Comparison of ENCODE assay signal across 7 cellular contexts in the genomic region with DNA sequence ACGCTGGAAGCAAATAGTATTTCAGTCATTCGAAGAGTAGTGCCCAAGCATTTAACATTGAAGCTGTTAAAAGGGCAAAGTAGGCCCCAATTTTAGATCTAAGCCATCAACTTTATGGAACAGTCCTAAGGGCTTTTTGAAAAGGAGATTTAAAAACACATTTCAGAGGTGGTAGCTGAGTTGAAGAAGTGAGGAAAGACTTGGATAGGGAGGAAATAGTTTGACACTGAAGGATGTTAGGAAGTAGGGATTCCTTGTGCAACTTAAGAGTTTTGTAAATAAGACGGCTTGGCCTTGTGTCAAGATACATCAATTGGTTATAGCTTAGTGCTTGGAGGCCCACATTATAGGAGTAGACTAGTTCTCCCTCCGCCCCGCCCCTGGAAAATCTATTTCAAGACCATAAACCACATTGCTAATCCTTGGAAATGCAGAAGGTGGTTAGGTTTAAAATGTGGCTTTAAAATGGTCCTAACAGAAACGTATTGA. TPM values are rescaled to one million over a fixed set of nuclear protein-coding genes. Genes with fewer than 3 reads are reported as not detected.
DNase-seq lines count a peak whose midpoint lies in the region; ATAC-seq and TF ChIP-seq lines count a peak whose summit lies in the region.

No MANE protein-coding gene starts in this region.

- peak overlapping the region; percentile 79 for H3K27ac ChIP-seq in rectal smooth muscle tissue (ENCODE audit: low read depth, low read length)

- peak overlapping the region; percentile 40 for H3K9ac ChIP-seq in rectal smooth muscle tissue (ENCODE audit: low read length)

- TF ChIP-seq CTCF in WI38 (IDR thresholded peaks at IDR 0.05; ENCODE audit: low read depth, low read length) = no peak
- no peak for TF ChIP-seq CTCF in fibroblast of villous mesenchyme (IDR thresholded peaks at IDR 0.05; ENCODE audit: insufficient read depth, low read depth, low read length)

- no peak for ATAC-seq in HG03159 (IDR thresholded peaks at IDR 0.05; ENCODE audit: unreplicated experiment)

- peaks cover 14% of the 10 kb centered on the region for H3K4me1 ChIP-seq in rectal smooth muscle tissue (ENCODE audit: control insufficient read depth, insufficient read depth, low read length)

- H3K27me3 ChIP-seq in rectal smooth muscle tissue (ENCODE audit: control insufficient read depth, insufficient read depth, low read length) = no peaks in the 10 kb centered on the region

- peaks cover 17% of the 10 kb centered on the region for H3K36me3 ChIP-seq in rectal smooth muscle tissue (ENCODE audit: control insufficient read depth, insufficient read depth, low read length)

- peak overlapping the region; percentile 55 for H3K4me3 ChIP-seq in WI38 (ENCODE audit: low read depth, low read length)
- H3K4me3 ChIP-seq in fibroblast of villous mesenchyme (ENCODE audit: low read depth, low read length) = peak overlapping the region; percentile 60
- peak overlapping the region; percentile 68 for H3K4me3 ChIP-seq in rectal smooth muscle tissue (ENCODE audit: low read length)

- DNase-seq in ELR (ENCODE audit: low read depth) (peak; percentile 64), Kasumi-1 (lab: John Stamatoyannopoulos, UW) (peak; percentile 48 to 60), fibroblast of villous mesenchyme (ENCODE audit: low read depth) (peak; percentile 81), mesenteric fat pad (ENCODE audit: low spot score) (no peak)

RNA-seq across cellular contexts. Expression of a gene that starts 0.8 kb away (rescaled TPM):
- total RNA-seq in fibroblast of villous mesenchyme = 1,457 and 1,471 TPM in 2 replicates
- total RNA-seq in mesenteric fat pad = 737 TPM

RNA-seq across cellular contexts. Expression of a gene that starts 21.4 kb away (rescaled TPM):
- total RNA-seq in fibroblast of villous mesenchyme = 47.9 and 71.2 TPM in 2 replicates
- total RNA-seq in mesenteric fat pad = 46.1 TPM

RNA-seq across cellular contexts. Expression of a gene that starts 37.4 kb away (rescaled TPM):
- total RNA-seq in fibroblast of villous mesenchyme (not detected in 2 replicates), mesenteric fat pad (1.5 TPM)

RNA-seq across cellular contexts. Expression of a gene that starts 56.9 kb away (rescaled TPM):
- 834 and 982 TPM in 2 replicates for total RNA-seq in fibroblast of villous mesenchyme
- 121 TPM for total RNA-seq in mesenteric fat pad
